ENCODE assay signal across 1 cellular context in the genomic region with DNA sequence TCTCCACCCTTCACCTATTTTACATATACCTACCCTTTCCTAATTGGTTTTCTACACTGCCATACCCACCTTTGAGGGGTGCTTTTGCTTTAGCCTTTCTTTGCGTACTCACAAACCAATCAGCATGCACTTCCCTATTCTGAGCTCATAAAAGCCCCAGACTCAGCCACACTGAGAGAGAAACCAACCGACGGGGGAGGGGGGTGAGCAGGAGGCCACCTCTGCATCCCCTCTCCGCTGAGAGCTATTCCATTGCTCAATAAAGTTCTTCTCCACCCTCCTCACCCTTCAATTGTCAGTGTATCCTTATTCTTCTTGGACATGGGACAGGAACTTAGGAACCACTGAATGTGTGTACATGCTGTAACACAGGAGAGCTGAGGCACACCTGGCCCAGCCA.
TF ChIP-seq lines count a peak whose summit lies in the region.

No MANE protein-coding gene starts in this region.

TF ChIP-seq in K562, 482 proteins besides CTCF, POLR2A, EP300 and RAD21:
- peak; percentile 89 for TF ChIP-seq TRIM28 (IDR thresholded peaks at IDR 0.05)
- TF ChIP-seq FIP1L1 (IDR thresholded peaks at IDR 0.05; ENCODE audit: low read depth, low read length, poor library complexity, severe bottlenecking) = no peak
- TF ChIP-seq, protein P1, sequence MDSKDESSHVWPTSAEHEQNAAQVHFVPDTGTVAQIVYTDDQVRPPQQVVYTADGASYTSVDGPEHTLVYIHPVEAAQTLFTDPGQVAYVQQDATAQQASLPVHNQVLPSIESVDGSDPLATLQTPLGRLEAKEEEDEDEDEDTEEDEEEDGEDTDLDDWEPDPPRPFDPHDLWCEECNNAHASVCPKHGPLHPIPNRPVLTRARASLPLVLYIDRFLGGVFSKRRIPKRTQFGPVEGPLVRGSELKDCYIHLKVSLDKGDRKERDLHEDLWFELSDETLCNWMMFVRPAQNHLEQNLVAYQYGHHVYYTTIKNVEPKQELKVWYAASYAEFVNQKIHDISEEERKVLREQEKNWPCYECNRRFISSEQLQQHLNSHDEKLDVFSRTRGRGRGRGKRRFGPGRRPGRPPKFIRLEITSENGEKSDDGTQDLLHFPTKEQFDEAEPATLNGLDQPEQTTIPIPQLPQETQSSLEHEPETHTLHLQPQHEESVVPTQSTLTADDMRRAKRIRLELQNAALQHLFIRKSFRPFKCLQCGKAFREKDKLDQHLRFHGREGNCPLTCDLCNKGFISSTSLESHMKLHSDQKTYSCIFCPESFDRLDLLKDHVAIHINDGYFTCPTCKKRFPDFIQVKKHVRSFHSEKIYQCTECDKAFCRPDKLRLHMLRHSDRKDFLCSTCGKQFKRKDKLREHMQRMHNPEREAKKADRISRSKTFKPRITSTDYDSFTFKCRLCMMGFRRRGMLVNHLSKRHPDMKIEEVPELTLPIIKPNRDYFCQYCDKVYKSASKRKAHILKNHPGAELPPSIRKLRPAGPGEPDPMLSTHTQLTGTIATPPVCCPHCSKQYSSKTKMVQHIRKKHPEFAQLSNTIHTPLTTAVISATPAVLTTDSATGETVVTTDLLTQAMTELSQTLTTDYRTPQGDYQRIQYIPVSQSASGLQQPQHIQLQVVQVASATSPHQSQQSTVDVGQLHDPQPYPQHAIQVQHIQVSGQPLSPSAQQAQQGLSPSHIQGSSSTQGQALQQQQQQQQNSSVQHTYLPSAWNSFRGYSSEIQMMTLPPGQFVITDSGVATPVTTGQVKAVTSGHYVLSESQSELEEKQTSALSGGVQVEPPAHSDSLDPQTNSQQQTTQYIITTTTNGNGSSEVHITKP (IDR thresholded peaks at IDR 0.05; ENCODE audit: partially characterized antibody) = peak; percentile 18
- TF ChIP-seq ZNF41 (CRISPR knock-in tag; conservative IDR thresholded peaks at IDR 0.05) = no peak
- TF ChIP-seq CBX1 (IDR thresholded peaks at IDR 0.05; ENCODE audit: low read depth) = peak; percentile 32; the same call in 1 of the 2 replicates
- TF ChIP-seq ZFP36 (IDR thresholded peaks at IDR 0.05; ENCODE audit: low read depth, low read length, partially characterized antibody) = peak; percentile 13
- peak; percentile 49; the same call in 1 of the 2 replicates for TF ChIP-seq ZNF766 (CRISPR knock-in tag; conservative IDR thresholded peaks at IDR 0.05)
- TF ChIP-seq SPI1 (IDR thresholded peaks at IDR 0.05; ENCODE audit: borderline replicate concordance, low read depth, low read length) = peak; percentile 91
- TF ChIP-seq, protein P2, sequence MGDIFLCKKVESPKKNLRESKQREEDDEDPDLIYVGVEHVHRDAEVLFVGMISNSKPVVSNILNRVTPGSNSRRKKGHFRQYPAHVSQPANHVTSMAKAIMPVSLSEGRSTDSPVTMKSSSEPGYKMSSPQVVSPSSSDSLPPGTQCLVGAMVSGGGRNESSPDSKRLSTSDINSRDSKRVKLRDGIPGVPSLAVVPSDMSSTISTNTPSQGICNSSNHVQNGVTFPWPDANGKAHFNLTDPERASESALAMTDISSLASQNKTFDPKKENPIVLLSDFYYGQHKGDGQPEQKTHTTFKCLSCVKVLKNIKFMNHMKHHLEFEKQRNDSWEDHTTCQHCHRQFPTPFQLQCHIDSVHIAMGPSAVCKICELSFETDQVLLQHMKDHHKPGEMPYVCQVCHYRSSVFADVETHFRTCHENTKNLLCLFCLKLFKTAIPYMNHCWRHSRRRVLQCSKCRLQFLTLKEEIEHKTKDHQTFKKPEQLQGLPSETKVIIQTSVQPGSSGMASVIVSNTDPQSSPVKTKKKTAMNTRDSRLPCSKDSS (IDR thresholded peaks at IDR 0.05; ENCODE audit: low read depth, partially characterized antibody) = peak; percentile 75
- peak in 1 of 2 experiments; percentile 81; a peak in 2 of 3 replicates for TF ChIP-seq CBX3 (IDR thresholded peaks at IDR 0.05; ENCODE audit: borderline replicate concordance in 1 of 2, low read length in 2 of 2)
- peak; percentile 26 to 64; a peak in 3 of 4 replicates for TF ChIP-seq TRIM24 (IDR thresholded peaks at IDR 0.05)
- TF ChIP-seq, protein P3, sequence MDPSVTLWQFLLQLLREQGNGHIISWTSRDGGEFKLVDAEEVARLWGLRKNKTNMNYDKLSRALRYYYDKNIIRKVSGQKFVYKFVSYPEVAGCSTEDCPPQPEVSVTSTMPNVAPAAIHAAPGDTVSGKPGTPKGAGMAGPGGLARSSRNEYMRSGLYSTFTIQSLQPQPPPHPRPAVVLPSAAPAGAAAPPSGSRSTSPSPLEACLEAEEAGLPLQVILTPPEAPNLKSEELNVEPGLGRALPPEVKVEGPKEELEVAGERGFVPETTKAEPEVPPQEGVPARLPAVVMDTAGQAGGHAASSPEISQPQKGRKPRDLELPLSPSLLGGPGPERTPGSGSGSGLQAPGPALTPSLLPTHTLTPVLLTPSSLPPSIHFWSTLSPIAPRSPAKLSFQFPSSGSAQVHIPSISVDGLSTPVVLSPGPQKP (CRISPR knock-in tag; IDR thresholded peaks at IDR 0.05) = no peak
